Comparison of ENCODE assay signal across 24 cellular contexts in the genomic region with DNA sequence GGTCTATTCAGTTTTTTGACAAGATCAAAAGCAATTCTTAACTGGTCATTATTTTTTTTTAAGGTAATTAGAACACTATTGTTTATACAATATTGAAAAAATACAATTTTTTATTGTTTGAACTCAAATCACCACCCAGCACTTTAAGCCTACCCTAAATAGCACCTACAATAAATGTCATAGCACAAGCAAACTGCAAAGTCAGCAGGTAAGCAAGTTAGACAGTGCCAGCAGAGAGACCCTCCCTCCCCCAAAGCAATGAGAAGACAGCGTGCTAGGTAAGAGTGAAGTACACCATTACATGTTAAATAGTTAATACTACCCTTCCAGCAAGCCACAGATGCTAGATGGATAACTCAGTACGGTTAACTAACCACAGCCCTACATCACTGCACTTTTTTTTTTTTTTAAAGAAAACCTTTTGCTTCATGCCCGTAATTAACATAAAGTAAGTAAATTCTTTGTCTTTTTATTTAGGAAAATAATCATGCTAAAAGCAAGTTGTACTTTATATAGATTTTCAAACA.
DNase-seq lines count a peak whose midpoint lies in the region; ATAC-seq, FAIRE-seq and TF ChIP-seq lines count a peak whose summit lies in the region.
"Had no signal": no experiment of that assay in that cellular context is flagged by ENCODE, and none has a peak within 500 bp of the region (broad histone marks: within the 10 kb centered on the region; RNA-seq: fewer than 3 reads in every experiment).

No MANE protein-coding gene starts in this region.

- H3K9ac ChIP-seq in kidney (ENCODE audit: low read length in 2 of 2), result no peak overlapping the region

- H3K27ac Mint-ChIP-seq in activated naive CD4-positive, alpha-beta T cell treated with anti-CD3 and anti-CD28 coated beads, Interleukin-2, amount 50 U/mL, for 72 hours, result peak overlapping the region; percentile 17 to 33
- H3K27ac Mint-ChIP-seq: activated naive CD8-positive, alpha-beta T cell treated with anti-CD3 and anti-CD28 coated beads for 36 hours; activated T-helper 2 cell treated with anti-CD3 and anti-CD28 coated beads, Interferon-gamma antibody, Interleukin-2, Interleukin-4, amounts not matched to agents 10 μg/mL and 5 μg/mL and 100 μg/mL, durations not matched to agents 14 hours and 24 hours and 36 hours; GM23338 had no signal

- H3K27me3 ChIP-seq in thoracic aorta (replicated peaks; ENCODE audit: insufficient read depth), result no peaks in the 10 kb centered on the region

- FAIRE-seq in RCC 7860 (lab: Jason Lieb, UNC) (peak; percentile 96), kidney (lab: Jason Lieb, UNC) (no peak)

- H3K36me3 Mint-ChIP-seq in activated naive CD4-positive, alpha-beta T cell treated with anti-CD3 and anti-CD28 coated beads, Interleukin-2, amount 50 U/mL, for 72 hours, result no peaks in the 10 kb centered on the region
- H3K36me3 Mint-ChIP-seq: activated naive CD8-positive, alpha-beta T cell treated with anti-CD3 and anti-CD28 coated beads for 36 hours had no signal

- ATAC-seq in activated naive CD4-positive, alpha-beta T cell treated with anti-CD3 and anti-CD28 coated beads, Interleukin-2, amount 50 U/mL, for 72 hours, result no peak
- ATAC-seq in thoracic aorta (ENCODE audit: insufficient number of reproducible peaks, low FRiP score, low read depth), result no peak
- ATAC-seq: GM23338, left cardiac atrium had no signal

- H3K27ac ChIP-seq in epithelial cell of prostate, result peak overlapping the region; percentile 96
- H3K27ac ChIP-seq in thoracic aorta, result peak overlapping the region; percentile 31 to 87
- H3K27ac ChIP-seq in kidney (ENCODE audit: low read depth in 2 of 2, low read length in 2 of 2), result no peak overlapping the region

- TF ChIP-seq CTCF in thoracic aorta (IDR thresholded peaks at IDR 0.05), result no peak
- no peak for TF ChIP-seq CTCF in kidney (IDR thresholded peaks at IDR 0.05; ENCODE audit: borderline replicate concordance, extremely low read depth, insufficient read depth)

- DNase-seq in activated naive CD4-positive, alpha-beta T cell treated with anti-CD3 and anti-CD28 coated beads, Interleukin-2, amount 50 U/mL, for 72 hours (ENCODE audit: low spot score in 2 of 2), result no peak
- DNase-seq in activated naive CD4-positive, alpha-beta T cell treated with anti-CD3 and anti-CD28 coated beads, Interleukin-2, amount 50 U/mL, for 16 hours, result no peak
- DNase-seq in RCC 7860 (ENCODE audit: low spot score) (peak; percentile 83), epithelial cell of prostate (ENCODE audit: low read depth, low spot score) (no peak), thoracic aorta (ENCODE audit: low spot score) (no peak), activated T-cell treated with anti-CD3 and anti-CD28 coated beads for 4 hours (no peak), kidney (no peak), NCI-H1694 treated with DMSO at 0.1 percent for 48 hours (lab: John Stamatoyannopoulos, UW) (no peak)
- DNase-seq: activated CD4-positive, alpha-beta T cell treated with anti-CD3 and anti-CD28 coated beads, Interleukin-2, amount 50 U/mL, for 4 hours; activated CD4-positive, CD25-positive, alpha-beta regulatory T cell; activated CD8-positive, alpha-beta memory T cell treated with anti-CD3 and anti-CD28 coated beads, Interleukin-2, amount 50 U/mL, for 4 hours; activated naive CD8-positive, alpha-beta T cell treated with anti-CD3 and anti-CD28 coated beads for 36 hours; cerebellar nuclear complex; left cardiac atrium; naive B cell; NCI-H1092 treated with DMSO at 0.1 percent for 48 hours; NCI-H2029; NCI-H2227 treated with DMSO at 0.1 percent for 48 hours; retina; stimulated activated CD4-positive, alpha-beta T cell treated with anti-CD3 and anti-CD28 coated beads, Interleukin-4, amount 100 ng/mL, for 1 hour; stimulated activated naive CD4-positive, alpha-beta T cell treated with Interleukin-2 at 50 U/mL for 16 hours; SW 1271 had no signal

- intact Hi-C loops in kidney (cut with DNase I), result no loop called here

- H3K36me3 ChIP-seq in thoracic aorta (peaks cover 9% of the 10 kb centered on the region), kidney (ENCODE audit: control insufficient read depth in 1 of 2, insufficient read depth in 2 of 2, low read length in 2 of 2) (peaks cover 2 to 22% of the 10 kb centered on the region in 2 donors)

- H3K9me3 ChIP-seq in thoracic aorta, result no peaks in the 10 kb centered on the region
- no peaks in the 10 kb centered on the region for H3K9me3 ChIP-seq in kidney (ENCODE audit: control insufficient read depth in 1 of 2, low read length in 2 of 2)

- no peaks in the 10 kb centered on the region for H3K9me3 Mint-ChIP-seq in activated naive CD4-positive, alpha-beta T cell treated with anti-CD3 and anti-CD28 coated beads, Interleukin-2, amount 50 U/mL, for 72 hours
- H3K9me3 Mint-ChIP-seq: activated naive CD8-positive, alpha-beta T cell treated with anti-CD3 and anti-CD28 coated beads for 36 hours; activated T-helper 2 cell treated with anti-CD3 and anti-CD28 coated beads, Interferon-gamma antibody, Interleukin-2, Interleukin-4, amounts not matched to agents 10 μg/mL and 5 μg/mL and 100 μg/mL, durations not matched to agents 14 hours and 24 hours and 36 hours; GM23338; naive B cell had no signal

- H3K4me3 ChIP-seq in thoracic aorta (no peak overlapping the region), kidney (ENCODE audit: low read length in 2 of 2) (no peak overlapping the region)
- H3K4me3 ChIP-seq: GM23338 had no signal

- H3K4me1 ChIP-seq in thoracic aorta (ENCODE audit: control insufficient read depth in 1 of 2, low read depth in 2 of 2) (peaks cover 19 to 65% of the 10 kb centered on the region in 2 donors), kidney (ENCODE audit: control insufficient read depth in 1 of 2, insufficient read depth in 1 of 2, low read depth in 1 of 2, low read length in 2 of 2) (peaks cover 3 to 5% of the 10 kb centered on the region in 2 donors)

Comparison
In these comparisons a context has a peak if more than half of its experiments do, and no peak if none do; other contexts are left out.
1. H3K27ac ChIP-seq: peak in epithelial cell of prostate (single experiment) and thoracic aorta (2 of 2); none in kidney (0 of 2).